In genomic region chr6:28137458-28138020, GRCh38 we compare ENCODE assay signal across 8 cellular contexts. TPM values are rescaled to one million over a fixed set of nuclear protein-coding genes. Genes with fewer than 3 reads are reported as not detected.
DNase-seq lines count a peak whose midpoint lies in the region; ATAC-seq and TF ChIP-seq lines count a peak whose summit lies in the region.

No MANE protein-coding gene starts in this region.

- H3K4me3 Mint-ChIP-seq in activated naive CD4-positive, alpha-beta T cell treated with anti-CD3 and anti-CD28 coated beads, Interleukin-2, amount 10 ng/mL, durations not matched to agents 7 days and 5 days: peak overlapping the region; percentile 93

- H3K4me3 ChIP-seq in right atrium auricular region: peak overlapping the region; percentile 72 to 88

- no peak for TF ChIP-seq CTCF in right atrium auricular region (IDR thresholded peaks at IDR 0.05)

- H3K27ac ChIP-seq in right atrium auricular region: peak overlapping the region; percentile 95 to 97

- no peaks in the 10 kb centered on the region for H3K9me3 ChIP-seq in right atrium auricular region

- peaks cover 0 to 36% of the 10 kb centered on the region in 2 donors for H3K4me1 ChIP-seq in right atrium auricular region

- H3K27ac Mint-ChIP-seq in activated naive CD4-positive, alpha-beta T cell treated with anti-CD3 and anti-CD28 coated beads, Interleukin-2, amount 10 ng/mL, durations not matched to agents 7 days and 5 days: peak overlapping the region; percentile 91

- DNase-seq in CD1c-positive myeloid dendritic cell (ENCODE audit: extremely low spot score) (peak; percentile 64), NCI-H2227 (lab: John Stamatoyannopoulos, UW; ENCODE audit: unreplicated experiment) (peak; percentile 14), right atrium auricular region (ENCODE audit: low spot score) (no peak), retina (peak; percentile 57), NCI-H1092 (lab: John Stamatoyannopoulos, UW) (no peak)
- DNase-seq in activated naive CD4-positive, alpha-beta T cell treated with anti-CD3 and anti-CD28 coated beads, Interleukin-2, amount 10 ng/mL, durations not matched to agents 7 days and 5 days: no peak

- H3K36me3 ChIP-seq in right atrium auricular region: no peaks in the 10 kb centered on the region

- H3K36me3 Mint-ChIP-seq in activated naive CD4-positive, alpha-beta T cell treated with anti-CD3 and anti-CD28 coated beads, Interleukin-2, amount 10 ng/mL, durations not matched to agents 7 days and 5 days: peaks cover 15% of the 10 kb centered on the region

- H3K4me1 Mint-ChIP-seq in activated naive CD4-positive, alpha-beta T cell treated with anti-CD3 and anti-CD28 coated beads, Interleukin-2, amount 10 ng/mL, durations not matched to agents 7 days and 5 days: peaks cover 79% of the 10 kb centered on the region

- CTCF ChIA-PET in activated naive CD4-positive, alpha-beta T cell treated with anti-CD3 and anti-CD28 coated beads, Interleukin-2, amount 10 ng/mL, durations not matched to agents 7 days and 5 days (lab: Charles Lee): interaction anchor here (3.5 kb wide), 1 partner anchor 218 kb away, joined by 14 read pairs; no protein-coding TSS in a partner anchor

- no peaks in the 10 kb centered on the region for H3K9me3 Mint-ChIP-seq in activated naive CD4-positive, alpha-beta T cell treated with anti-CD3 and anti-CD28 coated beads, Interleukin-2, amount 10 ng/mL, durations not matched to agents 7 days and 5 days

- ATAC-seq in GM19463 (IDR thresholded peaks at IDR 0.05; ENCODE audit: unreplicated experiment) (peak; percentile 34), HG02938 (IDR thresholded peaks at IDR 0.05; ENCODE audit: unreplicated experiment) (no peak)

- H3K27me3 ChIP-seq in right atrium auricular region: no peaks in the 10 kb centered on the region

- H3K27me3 Mint-ChIP-seq in activated naive CD4-positive, alpha-beta T cell treated with anti-CD3 and anti-CD28 coated beads, Interleukin-2, amount 10 ng/mL, durations not matched to agents 7 days and 5 days: no peaks in the 10 kb centered on the region

RNA-seq across cellular contexts. Expression of gene ZKSCAN8, which starts 4.1 kb away (rescaled TPM):
- 10 to 100 TPM; 10.4 to 13.1 TPM for total RNA-seq in right atrium auricular region

RNA-seq across cellular contexts. Expression of gene ZSCAN16, which starts 13.1 kb away (rescaled TPM):
- 1 to 10 TPM; 1.2 to 3.1 TPM for total RNA-seq in right atrium auricular region

RNA-seq across cellular contexts. Expression of gene ZNF165, which starts 57.2 kb away (rescaled TPM):
- 1 to 10 TPM in 1 of 2 donors, under 1 TPM in 1; 0.47 to 1.1 TPM for total RNA-seq in right atrium auricular region

Comparison
In these comparisons a context has a peak if more than half of its experiments do, and no peak if none do; other contexts are left out.
1. DNase-seq: peak in CD1c-positive myeloid dendritic cell (single experiment), NCI-H2227 (single experiment) and retina (single experiment); none in activated naive CD4-positive, alpha-beta T cell treated with anti-CD3 and anti-CD28 coated beads, Interleukin-2, amount 10 ng/mL, durations not matched to agents 7 days and 5 days (single experiment), right atrium auricular region (single experiment) and NCI-H1092 (single experiment).